In the genomic region with DNA sequence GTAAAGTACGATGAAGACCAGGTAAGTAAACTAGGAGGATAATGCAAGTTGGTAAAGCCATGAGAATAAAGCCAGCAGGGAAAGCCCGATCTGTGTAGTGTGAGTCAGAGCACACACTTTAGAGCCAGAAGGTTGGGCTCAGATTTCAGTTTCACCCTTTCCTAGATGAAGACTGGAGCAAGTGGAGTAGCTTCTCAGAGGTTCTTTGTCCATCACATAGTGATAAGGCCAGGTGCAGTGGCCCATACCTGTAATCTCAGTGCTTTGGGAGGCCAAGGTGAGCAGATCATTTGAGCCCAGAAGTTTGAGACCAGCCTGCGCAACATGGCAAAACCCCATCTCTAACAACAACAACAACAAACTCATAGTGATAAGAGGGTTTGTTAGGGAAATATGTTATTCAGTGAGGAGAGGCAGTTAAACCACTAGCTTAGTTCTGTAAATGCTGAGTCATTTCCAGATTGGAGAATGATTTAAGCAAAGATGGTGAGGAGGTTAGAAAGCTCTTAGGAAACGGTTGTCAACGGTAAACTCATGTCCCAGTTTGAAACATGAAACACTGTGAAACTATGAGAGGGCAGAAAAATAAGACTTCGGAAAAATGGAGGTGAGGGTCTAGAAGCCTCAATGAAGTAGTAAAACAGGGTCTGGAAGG, we compare ENCODE assay signal across 9 cellular contexts. TPM values are rescaled to one million over a fixed set of nuclear protein-coding genes. Genes with fewer than 3 reads are reported as not detected.
DNase-seq lines count a peak whose midpoint lies in the region; ATAC-seq and TF ChIP-seq lines count a peak whose summit lies in the region.
"Had no signal": no experiment of that assay in that cellular context is flagged by ENCODE, and none has a peak within 500 bp of the region (broad histone marks: within the 10 kb centered on the region; RNA-seq: fewer than 3 reads in every experiment).

No MANE protein-coding gene starts in this region.

- intact Hi-C loops in activated CD4-positive, alpha-beta T cell treated with anti-CD3 and anti-CD28 coated beads, Interleukin-2, amount 10 ng/mL, durations not matched to agents 24 days and 14 days (cut with micrococcal nuclease): loop anchor here (1.0 to 5.0 kb wide), 5 partner anchors 15 to 422 kb away; partner anchors contain the start of genes C3orf80, IL12A and TRIM59

- H2AK5ac ChIP-seq in neuronal stem cell (ENCODE audit: low read depth, low read length): no peak overlapping the region

- no peak overlapping the region for H3K27ac ChIP-seq in neuronal stem cell (replicated peaks; ENCODE audit: low read length)

- H3K4me1 Mint-ChIP-seq in activated CD4-positive, alpha-beta T cell treated with anti-CD3 and anti-CD28 coated beads, Interleukin-2, amount 10 ng/mL, durations not matched to agents 24 days and 14 days: peaks cover 22% of the 10 kb centered on the region

- no peaks in the 10 kb centered on the region for H3K36me3 Mint-ChIP-seq in activated CD4-positive, alpha-beta T cell treated with anti-CD3 and anti-CD28 coated beads, Interleukin-2, amount 10 ng/mL, durations not matched to agents 24 days and 14 days (ENCODE audit: low read depth)

- TF ChIP-seq CTCF in cardiac fibroblast (IDR thresholded peaks at IDR 0.05; ENCODE audit: low read depth, low read length): no peak

- H3K4ac ChIP-seq in neuronal stem cell (ENCODE audit: low read length): no peak overlapping the region

- no peak overlapping the region for H3K18ac ChIP-seq in neuronal stem cell (ENCODE audit: low read length)

- H3K36me3 ChIP-seq in neuronal stem cell (replicated peaks in 1 of 2; ENCODE audit: control insufficient read depth in 2 of 2, insufficient read depth in 2 of 2, low read length in 2 of 2): no peaks in the 10 kb centered on the region

- H3K4me1 ChIP-seq in neuronal stem cell (ENCODE audit: control insufficient read depth in 2 of 2, insufficient read depth in 1 of 2, low read depth in 1 of 2, low read length in 2 of 2): no peaks in the 10 kb centered on the region

- peak overlapping the region; percentile 27 for H3K4me3 Mint-ChIP-seq in activated CD4-positive, alpha-beta T cell treated with anti-CD3 and anti-CD28 coated beads, Interleukin-2, amount 10 ng/mL, durations not matched to agents 24 days and 14 days

- H4K91ac ChIP-seq in neuronal stem cell (ENCODE audit: low read depth, low read length, poor library complexity): no peak overlapping the region

- no peak overlapping the region for H2BK12ac ChIP-seq in neuronal stem cell (ENCODE audit: low read length)

- H3K9me3 Mint-ChIP-seq in activated CD4-positive, alpha-beta T cell treated with anti-CD3 and anti-CD28 coated beads, Interleukin-2, amount 10 ng/mL, durations not matched to agents 24 days and 14 days: no peaks in the 10 kb centered on the region

- H3K27ac Mint-ChIP-seq in activated CD4-positive, alpha-beta T cell treated with anti-CD3 and anti-CD28 coated beads, Interleukin-2, amount 10 ng/mL, durations not matched to agents 24 days and 14 days: peak overlapping the region; percentile 92

- H3K4me2 ChIP-seq in neuronal stem cell (ENCODE audit: insufficient read depth, low read length, poor library complexity, severe bottlenecking): no peak overlapping the region

- H3K4me3 ChIP-seq in cardiac fibroblast (replicated peaks in 1 of 2; ENCODE audit: low read depth in 2 of 2, low read length in 2 of 2): no peak overlapping the region
- H3K4me3 ChIP-seq in neuronal stem cell (ENCODE audit: low read length in 2 of 2): no peak overlapping the region

- no peak overlapping the region for H2BK15ac ChIP-seq in neuronal stem cell (ENCODE audit: low read length)

- no peak overlapping the region for H2BK5ac ChIP-seq in neuronal stem cell (ENCODE audit: low read length)

- no peaks in the 10 kb centered on the region for H3K27me3 Mint-ChIP-seq in activated CD4-positive, alpha-beta T cell treated with anti-CD3 and anti-CD28 coated beads, Interleukin-2, amount 10 ng/mL, durations not matched to agents 24 days and 14 days

- no peak overlapping the region for H3K14ac ChIP-seq in neuronal stem cell (ENCODE audit: low read length)

- H3K79me1 ChIP-seq in neuronal stem cell (ENCODE audit: low read depth, low read length): no peaks in the 10 kb centered on the region

- H3K9ac ChIP-seq in neuronal stem cell (ENCODE audit: low read depth, low read length, poor library complexity): no peak overlapping the region

- H3K23ac ChIP-seq in neuronal stem cell (ENCODE audit: low read depth, low read length, poor library complexity): no peak overlapping the region

- no CpG with 5 or more reads among the region's 6 CpGs for WGBS in neuronal stem cell (ENCODE audit: extremely low coverage in 2 of 2, insufficient read length in 2 of 2, insufficient replicate concordance in 1 of 2), 2 donors

- H2BK120ac ChIP-seq in neuronal stem cell (ENCODE audit: low read depth, low read length): no peak overlapping the region

- no peak overlapping the region for H4K8ac ChIP-seq in neuronal stem cell (ENCODE audit: low read depth, low read length)

- DNase-seq in activated CD4-positive, alpha-beta T cell treated with anti-CD3 and anti-CD28 coated beads, Interleukin-2, amount 10 ng/mL, durations not matched to agents 24 days and 14 days: peak; percentile 77
- no peak for DNase-seq in activated CD4-positive, alpha-beta T cell treated with anti-CD3 and anti-CD28 coated beads, Interleukin-2, amount 50 U/mL, for 1 hour
- DNase-seq in MV-4-11 (lab: John Stamatoyannopoulos, UW) (peak; percentile 85), cardiac fibroblast (ENCODE audit: low read depth in 2 of 2) (peak; percentile 60 to 72), NCI-H345 (lab: John Stamatoyannopoulos, UW) (no peak), neuronal stem cell (ENCODE audit: low spot score) (no peak), NCI-H748 treated with DMSO at 0.1 percent for 48 hours (lab: John Stamatoyannopoulos, UW) (no peak)
- DNase-seq: DND-41 had no signal

- no peak overlapping the region for H2AFZ ChIP-seq in neuronal stem cell (ENCODE audit: low read length)

- ATAC-seq in HG02588 (IDR thresholded peaks at IDR 0.05; ENCODE audit: unreplicated experiment): peak; percentile 88

- no peaks in the 10 kb centered on the region for H3K9me3 ChIP-seq in neuronal stem cell (replicated peaks in 1 of 2; ENCODE audit: control insufficient read depth in 2 of 2, insufficient read depth in 1 of 2, low read depth in 1 of 2, low read length in 2 of 2)

- H3K27me3 ChIP-seq in neuronal stem cell (ENCODE audit: control insufficient read depth in 3 of 3, insufficient read depth in 3 of 3, low read depth in 1 of 3, low read length in 3 of 3): no peaks in the 10 kb centered on the region

RNA-seq across cellular contexts. Expression of gene IL12A, which starts 39.0 kb away (rescaled TPM):
- 0.21 and 0.59 TPM in 2 replicates for total RNA-seq in activated CD4-positive, alpha-beta T cell treated with anti-CD3 and anti-CD28 coated beads, Interleukin-2, amount 10 ng/mL, durations not matched to agents 24 days and 14 days
- 1.3 TPM for polyA plus RNA-seq in neuronal stem cell (2013, experiment 1 of 2)
- 0.89 TPM for polyA plus RNA-seq in neuronal stem cell (2013, experiment 2 of 2)

Comparison
In these comparisons a context has a peak if more than half of its experiments do, and no peak if none do; other contexts are left out.
1. DNase-seq: peak in activated CD4-positive, alpha-beta T cell treated with anti-CD3 and anti-CD28 coated beads, Interleukin-2, amount 10 ng/mL, durations not matched to agents 24 days and 14 days (single experiment), MV-4-11 (single experiment) and cardiac fibroblast (2 of 2); none in activated CD4-positive, alpha-beta T cell treated with anti-CD3 and anti-CD28 coated beads, Interleukin-2, amount 50 U/mL, for 1 hour (single experiment), NCI-H345 (single experiment), neuronal stem cell (single experiment) and NCI-H748 treated with DMSO at 0.1 percent for 48 hours (single experiment).